Comparison of ENCODE assay signal across 13 cellular contexts in genomic region chr1:206722751-206723499, GRCh38. TPM values are rescaled to one million over a fixed set of nuclear protein-coding genes. Genes with fewer than 3 reads are reported as not detected.
DNase-seq lines count a peak whose midpoint lies in the region; TF ChIP-seq lines count a peak whose summit lies in the region.
"Had no signal": no experiment of that assay in that cellular context is flagged by ENCODE, and none has a peak within 500 bp of the region (broad histone marks: within the 10 kb centered on the region; RNA-seq: fewer than 3 reads in every experiment).

No MANE protein-coding gene starts in this region.

- H3K9me2 ChIP-seq in PC-9 (ENCODE audit: insufficient read depth), result no peaks in the 10 kb centered on the region

- peak overlapping the region; percentile 74 for H3K4me2 ChIP-seq in BLaER1
- peak overlapping the region; percentile 66 for H3K4me2 ChIP-seq in PC-9
- peak overlapping the region; percentile 42 for H3K4me2 ChIP-seq in osteoblast (ENCODE audit: insufficient read depth, low read length)

- H2AFZ ChIP-seq in PC-9, result no peak overlapping the region
- H2AFZ ChIP-seq in osteoblast (ENCODE audit: low read length), result no peak overlapping the region

- peaks cover 69% of the 10 kb centered on the region for H3K79me2 ChIP-seq in PC-9 (ENCODE audit: low read depth)
- peaks cover 95% of the 10 kb centered on the region for H3K79me2 ChIP-seq in osteoblast (ENCODE audit: insufficient read depth, low read length)

- POLR2A ChIA-PET in PC-9 (lab: Charles Lee; ENCODE audit: unreplicated experiment), result interaction anchor here (0.6 kb wide), 1 partner anchor 17 kb away, joined by 5 read pairs; no protein-coding TSS in a partner anchor

- H3K36me3 ChIP-seq in BLaER1 (peaks cover 57% of the 10 kb centered on the region), PC-9 (ENCODE audit: low read depth) (no peaks in the 10 kb centered on the region), osteoblast (ENCODE audit: insufficient read depth, low read length) (no peaks in the 10 kb centered on the region)
- H3K36me3 ChIP-seq in effector memory CD4-positive, alpha-beta T cell (ENCODE audit: control insufficient read depth, insufficient read depth, low read length), result no peaks in the 10 kb centered on the region

- H3K27me3 ChIP-seq in BLaER1 (no peaks in the 10 kb centered on the region), PC-9 (ENCODE audit: insufficient read depth, low read depth) (no peaks in the 10 kb centered on the region), osteoblast (ENCODE audit: insufficient read depth, low read length) (no peaks in the 10 kb centered on the region)
- no peaks in the 10 kb centered on the region for H3K27me3 ChIP-seq in effector memory CD4-positive, alpha-beta T cell (replicated peaks; ENCODE audit: control insufficient read depth, insufficient read depth, low read length, poor library complexity, severe bottlenecking)

- no peak overlapping the region for H3K4me3 Mint-ChIP-seq in immature natural killer cell
- H3K4me3 Mint-ChIP-seq: CD4-positive, alpha-beta T cell; dendritic cell treated with granulocyte-macrophage colony-stimulating factor and Interleukin-4, amounts not matched to agents 40 ng/mL and 50 ng/mL, for 4 days; memory B cell had no signal

- H3K36me3 Mint-ChIP-seq in immature natural killer cell, result no peaks in the 10 kb centered on the region

- CTCF ChIA-PET in PC-9 (lab: Charles Lee), result no interaction called here

- no peaks in the 10 kb centered on the region for H3K9me3 ChIP-seq in BLaER1
- H3K9me3 ChIP-seq in PC-9 (ENCODE audit: insufficient read depth, low read depth), result no peaks in the 10 kb centered on the region
- H3K9me3 ChIP-seq in osteoblast (ENCODE audit: low read depth, low read length), result no peaks in the 10 kb centered on the region
- H3K9me3 ChIP-seq in effector memory CD4-positive, alpha-beta T cell (ENCODE audit: control insufficient read depth, low read length), result no peaks in the 10 kb centered on the region

- H3K4me3 ChIP-seq in BLaER1, result no peak overlapping the region
- no peak overlapping the region; the same call in 1 of the 2 replicates for H3K4me3 ChIP-seq in PC-9
- H3K4me3 ChIP-seq in osteoblast (ENCODE audit: insufficient read depth, low read length), result no peak overlapping the region
- H3K4me3 ChIP-seq in effector memory CD4-positive, alpha-beta T cell (ENCODE audit: insufficient read depth, low read depth, low read length, poor library complexity, severe bottlenecking), result no peak overlapping the region

- H3K27ac ChIP-seq in BLaER1 (peak overlapping the region; percentile 66), PC-9 (peak overlapping the region; percentile 72), osteoblast (ENCODE audit: low read depth, low read length) (peak overlapping the region; percentile 90)
- no peak overlapping the region for H3K27ac ChIP-seq in effector memory CD4-positive, alpha-beta T cell (ENCODE audit: insufficient read depth, low read length, poor library complexity, severe bottlenecking)

- H3K4me1 Mint-ChIP-seq in immature natural killer cell, result peaks cover 67 to 81% of the 10 kb centered on the region in 2 donors

- H3K27ac Mint-ChIP-seq in immature natural killer cell, result peak overlapping the region in 2 of 6 donors; percentile 39 to 45
- H3K27ac Mint-ChIP-seq: dendritic cell treated with granulocyte-macrophage colony-stimulating factor and Interleukin-4, amounts not matched to agents 40 ng/mL and 50 ng/mL, for 4 days; memory B cell had no signal

- peaks cover 2 to 10% (median 2%) of the 10 kb centered on the region in 3 donors for H3K27me3 Mint-ChIP-seq in immature natural killer cell (ENCODE audit: low read depth in 3 of 3)
- H3K27me3 Mint-ChIP-seq: CD4-positive, alpha-beta T cell; dendritic cell treated with granulocyte-macrophage colony-stimulating factor and Interleukin-4, amounts not matched to agents 40 ng/mL and 50 ng/mL, for 4 days; memory B cell had no signal

- BruUV-seq in PC-9 (replicated peaks; lab: Mats Ljungman, UMichigan), result no TSS peak

- DNase-seq in PC-9 (no peak), fibroblast of peridontal ligament (ENCODE audit: extremely low read depth) (peak; percentile 38), osteoblast (ENCODE audit: insufficient read length, low spot score, missing footprints) (no peak), immature natural killer cell (no peak), cerebellar nuclear complex (lab: John Stamatoyannopoulos, UW) (no peak), NCI-H524 treated with DMSO at 0.1 percent for 48 hours (lab: John Stamatoyannopoulos, UW) (no peak)
- no peak for DNase-seq in effector memory CD4-positive, alpha-beta T cell
- DNase-seq: CD4-positive, alpha-beta T cell; NCI-H187 treated with DMSO at 0.1 percent for 48 hours; NK-92 treated with Interleukin-12 subunit alpha and Interleukin-12 subunit beta, amount 100 ng/mL, for 24 hours had no signal

- intact Hi-C loops in PC-9 (cut with micrococcal nuclease; ENCODE audit: unreplicated experiment), result no loop called here

- H3K9me3 Mint-ChIP-seq in immature natural killer cell, result no peaks in the 10 kb centered on the region
- H3K9me3 Mint-ChIP-seq: CD4-positive, alpha-beta T cell; dendritic cell treated with granulocyte-macrophage colony-stimulating factor and Interleukin-4, amounts not matched to agents 40 ng/mL and 50 ng/mL, for 4 days; memory B cell had no signal

- H3K4me1 ChIP-seq in BLaER1 (peaks cover 99% of the 10 kb centered on the region), PC-9 (replicated peaks; ENCODE audit: insufficient read depth) (peaks cover 48% of the 10 kb centered on the region), osteoblast (ENCODE audit: insufficient read depth, low read length) (peaks cover 25% of the 10 kb centered on the region)
- H3K4me1 ChIP-seq in effector memory CD4-positive, alpha-beta T cell (ENCODE audit: control insufficient read depth, insufficient read depth, low read length, poor library complexity, severe bottlenecking), result peaks cover 18% of the 10 kb centered on the region

- H4K20me1 ChIP-seq in BLaER1 (peaks cover 100% of the 10 kb centered on the region), PC-9 (ENCODE audit: insufficient read depth) (peaks cover 31% of the 10 kb centered on the region), osteoblast (ENCODE audit: insufficient read depth, low read length) (peaks cover 82% of the 10 kb centered on the region)

- peaks cover 17% of the 10 kb centered on the region; the same call in 1 of the 2 replicates for H3F3A ChIP-seq in PC-9 (ENCODE audit: insufficient read depth, low read depth)

- TF ChIP-seq CTCF in PC-9 (conservative IDR thresholded peaks at IDR 0.05) (no peak), osteoblast (IDR thresholded peaks at IDR 0.05; ENCODE audit: extremely low read depth, low read depth, low read length) (no peak)

- 0 out of 2 replicates have a peak overlapping the region, but pooled peaks have one; percentile 15 for H3K9ac ChIP-seq in BLaER1

RNA-seq across cellular contexts. Expression of gene MAPKAPK2, which starts 38.2 kb away (rescaled TPM):
- total RNA-seq in PC-9 (2021), result 62.6 and 70.6 TPM in 2 replicates
- 38.0 and 40.1 TPM in 2 replicates for total RNA-seq in osteoblast
- 1 to 10 TPM; 3.5 to 7.2 (median 4.1) TPM for polyA plus RNA-seq in immature natural killer cell

RNA-seq across cellular contexts. Expression of gene IL19, which starts 47.6 kb away (rescaled TPM):
- total RNA-seq in PC-9 (2021) (not detected in 2 replicates), osteoblast (not detected in 2 replicates)
- not detected for polyA plus RNA-seq in immature natural killer cell
- total RNA-seq: CD4-positive, alpha-beta T cell had no signal

RNA-seq across cellular contexts. Expression of gene IL10, which starts 49.4 kb away (rescaled TPM):
- total RNA-seq in PC-9 (2021) (not detected in 2 replicates), osteoblast (not detected in 2 replicates)
- polyA plus RNA-seq in immature natural killer cell, result under 1 TPM in 1 of 3 donors, not detected in 2; 0.43 TPM
